In the genomic region with DNA sequence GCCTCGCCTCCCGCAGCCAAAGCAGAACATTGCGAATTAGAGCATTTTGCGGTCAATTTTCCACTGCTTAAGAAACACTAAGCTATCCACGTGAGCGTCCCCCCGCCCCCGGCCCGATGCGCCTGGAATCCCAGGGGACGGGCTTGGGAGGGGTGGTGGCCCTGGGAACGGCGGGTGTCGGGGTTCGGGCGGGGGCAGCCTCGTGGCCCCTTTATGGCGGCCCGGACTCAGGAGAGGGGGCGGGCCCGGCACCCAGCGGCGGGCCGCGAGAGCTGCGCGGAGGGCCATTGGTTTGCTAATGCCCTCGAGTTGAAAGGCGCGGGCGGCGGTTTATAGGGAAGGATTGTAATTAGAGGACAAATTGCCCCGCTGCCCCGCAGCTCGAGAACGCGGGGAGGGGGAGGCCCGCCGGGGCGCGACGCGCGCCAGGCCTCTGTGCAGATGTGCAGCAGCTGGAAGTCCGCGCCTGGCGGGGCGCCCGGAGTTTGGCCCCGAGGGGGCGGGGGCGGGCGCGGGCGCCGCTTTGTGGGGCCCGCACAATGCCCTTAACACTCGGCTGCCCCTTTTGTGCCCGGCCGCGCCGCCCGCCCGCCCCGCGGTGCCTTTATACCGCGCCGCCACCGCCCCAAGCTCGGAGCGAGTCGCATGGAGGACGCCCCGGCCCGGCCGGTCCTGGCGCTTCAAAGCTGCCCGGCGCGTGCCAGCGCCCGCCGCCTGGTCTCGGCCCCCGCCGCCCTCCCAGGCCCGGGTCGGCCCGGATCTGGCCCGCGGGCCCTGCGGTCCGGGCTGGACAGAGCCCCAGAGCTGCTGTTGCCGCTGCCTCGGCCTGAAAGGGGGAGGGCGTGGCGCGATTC, we compare ENCODE assay signal across 8 cellular contexts. TPM values are rescaled to one million over a fixed set of nuclear protein-coding genes. Genes with fewer than 3 reads are reported as not detected.
A peak's percentile ranks its signal among the peaks of the same experiment; 100 is the strongest.
DNase-seq lines count a peak whose midpoint lies in the region; ATAC-seq and TF ChIP-seq lines count a peak whose summit lies in the region.
"Had no signal": no experiment of that assay in that cellular context is flagged by ENCODE, and none has a peak within 500 bp of the region (broad histone marks: within the 10 kb centered on the region; RNA-seq: fewer than 3 reads in every experiment).

No MANE protein-coding gene starts in this region.

- H3K27me3 ChIP-seq in BLaER1 treated with 17β-estradiol and CSF1 and Interleukin-3, amounts not matched to agents 10 nM and 100 nM, result peaks cover 65 to 76% (median 71%) of the 10 kb centered on the region in 11 experiments
- peaks cover 77% of the 10 kb centered on the region for H3K27me3 ChIP-seq in foreskin keratinocyte

- H3K36me3 ChIP-seq in BLaER1 treated with 17β-estradiol and CSF1 and Interleukin-3, amounts not matched to agents 10 nM and 100 nM, result no peaks in the 10 kb centered on the region

- no peak for ATAC-seq in foreskin keratinocyte
- ATAC-seq in GM18867 (IDR thresholded peaks at IDR 0.05; ENCODE audit: unreplicated experiment), result no peak
- no peak for ATAC-seq in HG03457 (IDR thresholded peaks at IDR 0.05; ENCODE audit: unreplicated experiment)

- peaks cover 41 to 95% (median 86%) of the 10 kb centered on the region in 10 experiments for H3K4me1 ChIP-seq in BLaER1 treated with 17β-estradiol and CSF1 and Interleukin-3, amounts not matched to agents 10 nM and 100 nM
- no peaks in the 10 kb centered on the region for H3K4me1 ChIP-seq in foreskin keratinocyte

- peak overlapping the region in 3 of 11 experiments; percentile 21 to 59 (median 30); a peak in 3 of 22 replicates for H3K27ac ChIP-seq in BLaER1 treated with 17β-estradiol and CSF1 and Interleukin-3, amounts not matched to agents 10 nM and 100 nM
- no peak overlapping the region for H3K27ac ChIP-seq in foreskin keratinocyte

- DNase-seq in iris pigment epithelial cell (ENCODE audit: low read depth), result peak; percentile 28
- DNase-seq in foreskin keratinocyte, result no peak
- DNase-seq: NK-92 treated with Interleukin-12 subunit alpha and Interleukin-12 subunit beta, amount 100 ng/mL, for 24 hours had no signal

- H4K20me1 ChIP-seq in BLaER1 treated with 17β-estradiol and CSF1 and Interleukin-3, amounts not matched to agents 10 nM and 100 nM, result peaks cover 0 to 67% (median 30%) of the 10 kb centered on the region in 11 experiments; a peak in 19 of 22 replicates

- peak overlapping the region in 7 of 11 experiments; percentile 11 to 66 (median 54); a peak in 11 of 22 replicates for H3K9ac ChIP-seq in BLaER1 treated with 17β-estradiol and CSF1 and Interleukin-3, amounts not matched to agents 10 nM and 100 nM

- peak overlapping the region; percentile 89 to 99 (median 93) for H3K4me2 ChIP-seq in BLaER1 treated with 17β-estradiol and CSF1 and Interleukin-3, amounts not matched to agents 10 nM and 100 nM

- no peak for TF ChIP-seq CTCF in foreskin keratinocyte (conservative IDR thresholded peaks at IDR 0.05)

- H3K9me3 ChIP-seq in BLaER1 treated with 17β-estradiol and CSF1 and Interleukin-3, amounts not matched to agents 10 nM and 100 nM (replicated peaks in 1 of 11), result peaks cover 0 to 3% (median 0%) of the 10 kb centered on the region in 11 experiments; a peak in 2 of 22 replicates

- peak overlapping the region; percentile 44 to 63 (median 54) for H3K4me3 ChIP-seq in BLaER1 treated with 17β-estradiol and CSF1 and Interleukin-3, amounts not matched to agents 10 nM and 100 nM

TF ChIP-seq in PFSK-1, 5 proteins besides CTCF, POLR2A, EP300 and RAD21:
- TF ChIP-seq, protein P1, sequence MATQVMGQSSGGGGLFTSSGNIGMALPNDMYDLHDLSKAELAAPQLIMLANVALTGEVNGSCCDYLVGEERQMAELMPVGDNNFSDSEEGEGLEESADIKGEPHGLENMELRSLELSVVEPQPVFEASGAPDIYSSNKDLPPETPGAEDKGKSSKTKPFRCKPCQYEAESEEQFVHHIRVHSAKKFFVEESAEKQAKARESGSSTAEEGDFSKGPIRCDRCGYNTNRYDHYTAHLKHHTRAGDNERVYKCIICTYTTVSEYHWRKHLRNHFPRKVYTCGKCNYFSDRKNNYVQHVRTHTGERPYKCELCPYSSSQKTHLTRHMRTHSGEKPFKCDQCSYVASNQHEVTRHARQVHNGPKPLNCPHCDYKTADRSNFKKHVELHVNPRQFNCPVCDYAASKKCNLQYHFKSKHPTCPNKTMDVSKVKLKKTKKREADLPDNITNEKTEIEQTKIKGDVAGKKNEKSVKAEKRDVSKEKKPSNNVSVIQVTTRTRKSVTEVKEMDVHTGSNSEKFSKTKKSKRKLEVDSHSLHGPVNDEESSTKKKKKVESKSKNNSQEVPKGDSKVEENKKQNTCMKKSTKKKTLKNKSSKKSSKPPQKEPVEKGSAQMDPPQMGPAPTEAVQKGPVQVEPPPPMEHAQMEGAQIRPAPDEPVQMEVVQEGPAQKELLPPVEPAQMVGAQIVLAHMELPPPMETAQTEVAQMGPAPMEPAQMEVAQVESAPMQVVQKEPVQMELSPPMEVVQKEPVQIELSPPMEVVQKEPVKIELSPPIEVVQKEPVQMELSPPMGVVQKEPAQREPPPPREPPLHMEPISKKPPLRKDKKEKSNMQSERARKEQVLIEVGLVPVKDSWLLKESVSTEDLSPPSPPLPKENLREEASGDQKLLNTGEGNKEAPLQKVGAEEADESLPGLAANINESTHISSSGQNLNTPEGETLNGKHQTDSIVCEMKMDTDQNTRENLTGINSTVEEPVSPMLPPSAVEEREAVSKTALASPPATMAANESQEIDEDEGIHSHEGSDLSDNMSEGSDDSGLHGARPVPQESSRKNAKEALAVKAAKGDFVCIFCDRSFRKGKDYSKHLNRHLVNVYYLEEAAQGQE (IDR thresholded peaks at IDR 0.05; ENCODE audit: insufficient read depth in 1 of 2, low read depth in 2 of 2, low read length in 2 of 2), result peak; percentile 43 to 77; a peak in 3 of 4 replicates
- no peak for TF ChIP-seq SIN3A (IDR thresholded peaks at IDR 0.05; ENCODE audit: borderline replicate concordance, insufficient read depth, low read length)

RNA-seq across cellular contexts. Expression of a gene that starts 1.9 kb away (rescaled TPM):
- polyA plus RNA-seq in PFSK-1 (2012; ENCODE audit: insufficient read length, low read depth), result not detected
- not detected in 2 replicates for total RNA-seq in foreskin keratinocyte
- polyA plus RNA-seq in foreskin keratinocyte, result not detected in 2 replicates
- total RNA-seq: myocyte had no signal

RNA-seq across cellular contexts. Expression of a gene that starts 6.3 kb away (rescaled TPM):
- 41.7 TPM for polyA plus RNA-seq in PFSK-1 (2012; ENCODE audit: insufficient read length, low read depth)
- total RNA-seq in foreskin keratinocyte, result 70.0 and 91.0 TPM in 2 replicates
- 37.8 and 53.7 TPM in 2 replicates for polyA plus RNA-seq in foreskin keratinocyte

RNA-seq across cellular contexts. Expression of a gene that starts 18.8 kb away (rescaled TPM):
- polyA plus RNA-seq in PFSK-1 (2012; ENCODE audit: insufficient read length, low read depth), result 41.6 TPM
- total RNA-seq in foreskin keratinocyte, result 7.5 and 7.9 TPM in 2 replicates
- 6.8 TPM in 2 replicates for polyA plus RNA-seq in foreskin keratinocyte

RNA-seq across cellular contexts. Expression of a gene that starts 36.2 kb away (rescaled TPM):
- polyA plus RNA-seq in PFSK-1 (2012; ENCODE audit: insufficient read length, low read depth), result 29.4 TPM
- 7.1 and 7.7 TPM in 2 replicates for total RNA-seq in foreskin keratinocyte
- 3.0 and 3.1 TPM in 2 replicates for polyA plus RNA-seq in foreskin keratinocyte

RNA-seq across cellular contexts. Expression of a gene that starts 42.7 kb away (rescaled TPM):
- polyA plus RNA-seq in PFSK-1 (2012; ENCODE audit: insufficient read length, low read depth), result 273 TPM
- 337 and 358 TPM in 2 replicates for total RNA-seq in foreskin keratinocyte
- polyA plus RNA-seq in foreskin keratinocyte, result 682 and 724 TPM in 2 replicates
